In genomic region chr20:56501116-56501515, GRCh38 we compare ENCODE assay signal across 37 cellular contexts. TPM values are rescaled to one million over a fixed set of nuclear protein-coding genes. Genes with fewer than 3 reads are reported as not detected.
"Had no signal": no experiment of that assay in that cellular context is flagged by ENCODE, and none has a peak within 500 bp of the region (broad histone marks: within the 10 kb centered on the region; RNA-seq: fewer than 3 reads in every experiment).

No MANE protein-coding gene starts in this region.

- H3K36me3 ChIP-seq: ovary, uterus had no signal

- H3K9me3 ChIP-seq: neutrophil, ovary, psoas muscle, suprapubic skin, testis, tibial artery, transverse colon, uterus had no signal

- H3K27me3 Mint-ChIP-seq: naive B cell; naive thymus-derived CD8-positive, alpha-beta T cell; natural killer cell treated with Interleukin-12 subunit alpha and Interleukin-12 subunit beta and Interleukin-15 and Interleukin-18, amount 100 ng/mL, for 72 hours; progenitor cell of endocrine pancreas; stimulated activated memory B cell treated with anti-CD40 and anti-IgM and Interleukin-4, amounts not matched to agents 10 μg/mL and 1 μg/mL and 100 μg/mL, for 72 hours; stimulated activated naive CD8-positive, alpha-beta T cell treated with anti-CD3 and anti-CD28 coated beads, Interleukin-15, amount 100 ng/mL, for 72 hours; type B pancreatic cell had no signal

- H3K4me1 Mint-ChIP-seq: nephron progenitor cell; stimulated activated memory B cell treated with anti-CD40 and anti-IgM and Interleukin-4, amounts not matched to agents 10 μg/mL and 1 μg/mL and 100 μg/mL, for 72 hours had no signal

- H3K27ac ChIP-seq: ovary, parathyroid adenoma, psoas muscle, skin epidermis, spleen, suprapubic skin, tibial artery, transverse colon, upper lobe of right lung, uterus had no signal

- H3K9me3 Mint-ChIP-seq: natural killer cell treated with Interleukin-12 subunit alpha and Interleukin-12 subunit beta and Interleukin-15 and Interleukin-18, amount 100 ng/mL, for 72 hours; nephron progenitor cell had no signal

- H3K27ac Mint-ChIP-seq: naive B cell; natural killer cell treated with Interleukin-12 subunit alpha and Interleukin-12 subunit beta and Interleukin-15 and Interleukin-18, amount 100 ng/mL, for 72 hours; nephron progenitor cell; progenitor cell of endocrine pancreas; stimulated activated memory B cell treated with anti-CD40 and anti-IgM and Interleukin-4, amounts not matched to agents 10 μg/mL and 1 μg/mL and 100 μg/mL, for 72 hours; stimulated activated naive CD8-positive, alpha-beta T cell treated with anti-CD3 and anti-CD28 coated beads, Interleukin-15, amount 100 ng/mL, for 72 hours; type B pancreatic cell had no signal

- H3K27me3 ChIP-seq: neutrophil, ovary, spleen, suprapubic skin, testis, tibial artery, transverse colon, upper lobe of right lung, uterus had no signal

- H3K4me1 ChIP-seq: parathyroid adenoma, psoas muscle, suprapubic skin, testis, tibial artery, transverse colon, upper lobe of right lung, uterus had no signal

- DNase-seq: naive B cell; naive thymus-derived CD8-positive, alpha-beta T cell; nephron progenitor cell; nucleus accumbens; ovary; posterior cingulate gyrus; psoas muscle; right cardiac atrium; spleen; stimulated activated CD4-positive, alpha-beta T cell treated with anti-CD3 and anti-CD28 coated beads, Interleukin-12 subunit alpha, Interleukin-12 subunit beta, amount 100 ng/mL, for 4 hours; stimulated activated CD4-positive, alpha-beta T cell treated with anti-CD3 and anti-CD28 coated beads, Interleukin-1b, Interleukin-23, amount 100 ng/mL, for 48 hours; stimulated activated CD4-positive, alpha-beta T cell treated with anti-CD3 and anti-CD28 coated beads, Interleukin-4, amount 100 ng/mL, for 1 hour; stimulated activated CD4-positive, alpha-beta T cell treated with anti-CD3 and anti-CD28 coated beads, Interleukin-4, amount 100 ng/mL, for 4 hours; stimulated activated CD8-positive, alpha-beta memory T cell treated with anti-CD3 and anti-CD28 coated beads, Interleukin-4, amount 100 ng/mL, for 48 hours; stimulated activated naive CD4-positive, alpha-beta T cell; stimulated activated naive CD8-positive, alpha-beta T cell treated with anti-CD3 and anti-CD28 coated beads, Interleukin-15, amount 100 ng/mL, for 72 hours; stimulated activated naive CD8-positive, alpha-beta T cell treated with anti-CD3 and anti-CD28 coated beads, Interleukin-15, Interleukin-2, amounts not matched to agents 100 U/mL and 50 U/mL, for 24 hours; substantia nigra; tibial artery; transverse colon; upper lobe of right lung; uterus had no signal

- ATAC-seq: naive thymus-derived CD8-positive, alpha-beta T cell; natural killer cell treated with Interleukin-12 subunit alpha and Interleukin-12 subunit beta and Interleukin-15 and Interleukin-18, amount 100 ng/mL, for 72 hours; psoas muscle; right cardiac atrium; sciatic nerve; stimulated activated memory B cell treated with anti-CD40 and anti-IgM and Interleukin-4, amounts not matched to agents 10 μg/mL and 1 μg/mL and 100 μg/mL, for 72 hours; stimulated activated naive CD8-positive, alpha-beta T cell treated with anti-CD3 and anti-CD28 coated beads, Interleukin-15, amount 100 ng/mL, for 72 hours; stimulated activated naive CD8-positive, alpha-beta T cell treated with anti-CD3 and anti-CD28 coated beads, Interleukin-15, Interleukin-2, amounts not matched to agents 100 U/mL and 50 U/mL, for 24 hours; upper lobe of right lung had no signal

- H3K4me3 Mint-ChIP-seq: naive B cell; naive thymus-derived CD8-positive, alpha-beta T cell; natural killer cell treated with Interleukin-12 subunit alpha and Interleukin-12 subunit beta and Interleukin-15 and Interleukin-18, amount 100 ng/mL, for 72 hours; nephron progenitor cell; neural crest cell; stimulated activated memory B cell treated with anti-CD40 and anti-IgM and Interleukin-4, amounts not matched to agents 10 μg/mL and 1 μg/mL and 100 μg/mL, for 72 hours; stimulated activated naive CD8-positive, alpha-beta T cell treated with anti-CD3 and anti-CD28 coated beads, Interleukin-15, amount 100 ng/mL, for 72 hours; type B pancreatic cell had no signal

- H3K4me2 ChIP-seq: smooth muscle cell had no signal

- H3K4me3 ChIP-seq: ovary, psoas muscle, skin epidermis, smooth muscle cell, spleen, suprapubic skin, testis, tibial artery, transverse colon, upper lobe of right lung, uterus had no signal

RNA-seq across cellular contexts. Expression of gene FAM209A, which starts 23.4 kb away (rescaled TPM):
- total RNA-seq: omental fat pad, progenitor cell of endocrine pancreas, renal cortical epithelial cell, right cardiac atrium, sciatic nerve, smooth muscle cell, transverse colon, urinary bladder had no signal
- polyA plus RNA-seq: right cardiac atrium had no signal

RNA-seq across cellular contexts. Expression of gene FAM209B, which starts 31.9 kb away (rescaled TPM):
- total RNA-seq: neural crest cell, omental fat pad, progenitor cell of endocrine pancreas, renal cortical epithelial cell, sciatic nerve, upper lobe of right lung, urinary bladder had no signal
